23 cellular contexts compared by ENCODE assay signal in the genomic region with DNA sequence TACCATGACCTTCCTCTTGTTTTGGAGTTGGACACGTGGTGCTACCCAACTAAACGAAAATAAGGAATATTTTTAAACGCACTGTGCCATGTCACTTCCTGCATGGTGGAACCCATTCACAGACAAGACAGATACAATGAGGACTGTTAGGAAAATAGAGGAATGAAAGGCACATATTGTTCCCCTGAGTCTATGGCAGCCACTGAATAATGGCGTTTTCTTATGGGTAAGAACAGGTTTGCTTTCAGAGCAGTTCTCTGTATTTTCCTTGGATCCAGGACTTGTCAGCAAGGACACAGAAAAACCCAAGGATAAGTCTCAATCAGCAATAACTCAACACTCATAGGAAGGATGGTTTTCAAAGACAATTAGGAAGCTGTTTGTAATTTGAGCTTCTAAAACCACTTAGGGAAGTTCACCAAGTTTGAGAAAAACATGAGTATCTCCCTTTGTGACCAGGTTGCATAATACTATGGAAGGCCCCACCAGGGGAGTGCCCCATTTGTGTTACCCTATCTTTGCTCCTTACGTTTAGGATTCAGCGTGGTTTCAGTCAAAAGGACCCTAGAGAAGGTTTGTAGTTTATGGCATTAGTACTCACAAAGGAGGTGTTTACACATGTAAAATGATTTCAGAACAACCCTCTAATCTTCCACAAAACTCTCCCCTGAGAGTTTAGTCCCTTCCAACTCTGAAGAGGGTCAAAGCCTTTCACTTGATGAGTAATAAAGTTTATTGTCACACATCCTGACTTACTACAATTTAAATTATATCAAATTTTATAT.
"Had no signal": no experiment of that assay in that cellular context is flagged by ENCODE, and none has a peak within 500 bp of the region (broad histone marks: within the 10 kb centered on the region; RNA-seq: fewer than 3 reads in every experiment).

No MANE protein-coding gene starts in this region.

- ATAC-seq: activated CD4-positive, alpha-beta T cell treated with anti-CD3 and anti-CD28 coated beads for 36 hours; activated T-cell treated with anti-CD3 and anti-CD28 coated beads, Interleukin-2, amount 50 U/mL, for 4 hours; left cardiac atrium; psoas muscle; right cardiac atrium had no signal

- H3K36me3 ChIP-seq: adrenal gland, ascending aorta, brain microvascular endothelial cell, suprapubic skin, transverse colon, uterus had no signal

- H3K9me3 ChIP-seq: adrenal gland, ascending aorta, psoas muscle, suprapubic skin, transverse colon, uterus had no signal

- H3K27ac ChIP-seq: adrenal gland, ascending aorta, brain microvascular endothelial cell, psoas muscle, suprapubic skin, transverse colon, uterus had no signal

- FAIRE-seq: frontal cortex had no signal

- H3K4me3 ChIP-seq: adrenal gland, ascending aorta, psoas muscle, suprapubic skin, transverse colon, uterus had no signal

- DNase-seq: activated B cell treated with CpG ODN at 0.5 μM for 24 hours; activated CD4-positive, alpha-beta T cell treated with anti-CD3 and anti-CD28 coated beads for 36 hours; activated CD4-positive, alpha-beta T cell treated with anti-CD3 and anti-CD28 coated beads, Interleukin-2, amount 50 U/mL, for 4 hours; activated CD8-positive, alpha-beta memory T cell treated with anti-CD3 and anti-CD28 coated beads, Interleukin-2, amount 50 U/mL, for 48 hours; activated naive CD4-positive, alpha-beta T cell; activated T-cell treated with anti-CD3 and anti-CD28 coated beads, Interleukin-2, amount 50 U/mL, for 4 hours; adrenal gland; brain microvascular endothelial cell; central memory CD4-positive, alpha-beta T cell; dermis blood vessel endothelial cell; effector CD8-positive, alpha-beta T cell; islet precursor cell; left cardiac atrium; mesenchymal stem cell; psoas muscle; right cardiac atrium; stimulated activated CD4-positive, alpha-beta T cell treated with anti-CD3 and anti-CD28 coated beads, Interleukin-4, amount 100 ng/mL, for 4 hours; T1000; transverse colon; uterus had no signal

- H3K4me1 ChIP-seq: adrenal gland, ascending aorta, psoas muscle, suprapubic skin, transverse colon, uterus had no signal
